In genomic region chr1:97621955-97622354, GRCh38 we compare ENCODE assay signal across 19 cellular contexts.
DNase-seq lines count a peak whose midpoint lies in the region; ATAC-seq and TF ChIP-seq lines count a peak whose summit lies in the region.
"Had no signal": no experiment of that assay in that cellular context is flagged by ENCODE, and none has a peak within 500 bp of the region (broad histone marks: within the 10 kb centered on the region; RNA-seq: fewer than 3 reads in every experiment).

No MANE protein-coding gene starts in this region.

- H3K4me2 ChIP-seq in IMR-90 (ENCODE audit: low read depth, low read length), result no peak overlapping the region
- H3K4me2 ChIP-seq in mammary epithelial cell (ENCODE audit: insufficient read depth, low read depth, low read length), result no peak overlapping the region
- H3K4me2 ChIP-seq: BLaER1 treated with 17β-estradiol and CSF1 and Interleukin-3, amounts not matched to agents 10 nM and 100 nM had no signal

- CTCF ChIA-PET in IMR-90 (lab: Yijun Ruan, JAX), result no interaction called here
- CTCF ChIA-PET in mammary epithelial cell (lab: Charles Lee; ENCODE audit: low non-redundant PET), result interaction anchor here (0.7 kb wide), 1 partner anchor 18 kb away, joined by 3 read pairs; no protein-coding TSS in a partner anchor

- no peak overlapping the region for H3K56ac ChIP-seq in IMR-90 (ENCODE audit: extremely low read depth, insufficient read depth, low read length)

- H3K4me1 ChIP-seq in IMR-90 (ENCODE audit: control insufficient read depth, insufficient read depth, low read length) (no peaks in the 10 kb centered on the region), mammary epithelial cell (ENCODE audit: insufficient read depth, low read length) (no peaks in the 10 kb centered on the region)
- H3K4me1 ChIP-seq: BLaER1 treated with 17β-estradiol and CSF1 and Interleukin-3, amounts not matched to agents 10 nM and 100 nM; SJCRH30 had no signal

- DNase-seq in EL (peak; percentile 16), IMR-90 (peak; percentile 18), mammary epithelial cell (peak; percentile 54), iris pigment epithelial cell (ENCODE audit: low read depth) (peak; percentile 26)
- DNase-seq: CD8-positive, alpha-beta memory T cell; DMS79; GOT3; MV-4-11; NCI-H1417 treated with DMSO at 0.1 percent for 48 hours; NCI-H1930; NCI-H2171; NCI-H748 treated with DMSO at 0.1 percent for 48 hours; SJCRH30 had no signal

- H3K18ac ChIP-seq in IMR-90 (ENCODE audit: low read depth, low read length), result no peak overlapping the region

- no peak overlapping the region for H3K14ac ChIP-seq in IMR-90 (replicated peaks; ENCODE audit: low read depth, low read length)

- TF ChIP-seq CTCF in IMR-90 (conservative IDR thresholded peaks at IDR 0.05; ENCODE audit: low read depth, low read length), result no peak
- TF ChIP-seq CTCF in mammary epithelial cell (conservative IDR thresholded peaks at IDR 0.05 in 1 of 2, IDR thresholded peaks at IDR 0.05 in 1 of 2; ENCODE audit: extremely low read depth in 1 of 2, insufficient read depth in 1 of 2, low read depth in 1 of 2, low read length in 2 of 2), result no peak

- no peak overlapping the region for H3K4ac ChIP-seq in IMR-90 (ENCODE audit: low read depth, low read length)

- BruUV-seq in IMR-90 (replicated peaks; lab: Mats Ljungman, UMichigan) (no TSS peak), mammary epithelial cell (replicated peaks; lab: Mats Ljungman, UMichigan) (no TSS peak)

- no peak overlapping the region for H2BK15ac ChIP-seq in IMR-90 (ENCODE audit: low read depth, low read length)

- no peaks in the 10 kb centered on the region for H3K27me3 ChIP-seq in IMR-90 (ENCODE audit: control insufficient read depth, insufficient read depth, low read length)
- H3K27me3 ChIP-seq in mammary epithelial cell (ENCODE audit: insufficient read depth, low read length), result no peaks in the 10 kb centered on the region
- H3K27me3 ChIP-seq: BLaER1 treated with 17β-estradiol and CSF1 and Interleukin-3, amounts not matched to agents 10 nM and 100 nM; SJCRH30 had no signal

- no peak overlapping the region for H2BK5ac ChIP-seq in IMR-90 (ENCODE audit: low read depth, low read length, poor library complexity, severe bottlenecking)

- H3K9me3 ChIP-seq in IMR-90 (ENCODE audit: control insufficient read depth, insufficient read depth, low read length), result no peaks in the 10 kb centered on the region
- no peaks in the 10 kb centered on the region for H3K9me3 ChIP-seq in mammary epithelial cell (replicated peaks; ENCODE audit: insufficient read depth, low read length)
- H3K9me3 ChIP-seq: BLaER1 treated with 17β-estradiol and CSF1 and Interleukin-3, amounts not matched to agents 10 nM and 100 nM; SJCRH30 had no signal

- no peak overlapping the region for H2AK9ac ChIP-seq in IMR-90 (replicated peaks; ENCODE audit: low read depth, low read length, poor library complexity)

- TF ChIP-seq RAD21 in IMR-90 (IDR thresholded peaks at IDR 0.05; ENCODE audit: low read length), result no peak

- H2AK5ac ChIP-seq in IMR-90 (ENCODE audit: low read depth, low read length), result no peak overlapping the region

- H4K20me1 ChIP-seq in IMR-90 (ENCODE audit: insufficient read depth, low read length) (no peaks in the 10 kb centered on the region), mammary epithelial cell (ENCODE audit: insufficient read depth, low read length) (no peaks in the 10 kb centered on the region)

- no peaks in the 10 kb centered on the region; a peak in 1 of 4 replicates for H3K79me1 ChIP-seq in IMR-90 (ENCODE audit: low read depth in 1 of 2, low read length in 2 of 2)

- no peak overlapping the region for H3K27ac ChIP-seq in IMR-90 (ENCODE audit: insufficient read depth, low read length)
- no peak overlapping the region for H3K27ac ChIP-seq in mammary epithelial cell (ENCODE audit: insufficient read depth, low read depth, low read length)
- H3K27ac ChIP-seq: BLaER1 treated with 17β-estradiol and CSF1 and Interleukin-3, amounts not matched to agents 10 nM and 100 nM; RWPE1; SJCRH30 had no signal

- H3K9me1 ChIP-seq in IMR-90 (ENCODE audit: insufficient read depth, low read length), result no peaks in the 10 kb centered on the region

- H4K5ac ChIP-seq in IMR-90 (ENCODE audit: low read depth, low read length), result no peak overlapping the region

- H3K23ac ChIP-seq in IMR-90 (ENCODE audit: low read depth, low read length), result no peak overlapping the region

- no peak overlapping the region for H3K4me3 ChIP-seq in IMR-90 (ENCODE audit: insufficient read depth, low read depth, low read length)
- no peak overlapping the region for H3K4me3 ChIP-seq in mammary epithelial cell (replicated peaks in 1 of 3; ENCODE audit: insufficient read depth in 1 of 3, low read depth in 2 of 3, low read length in 3 of 3)
- H3K4me3 ChIP-seq: BLaER1 treated with 17β-estradiol and CSF1 and Interleukin-3, amounts not matched to agents 10 nM and 100 nM; GM12878; SJCRH30 had no signal

- H2BK20ac ChIP-seq in IMR-90 (ENCODE audit: low read depth, low read length), result no peak overlapping the region

- H4K91ac ChIP-seq in IMR-90 (ENCODE audit: insufficient read depth, low read depth, low read length), result no peak overlapping the region

- no peak overlapping the region for H2AFZ ChIP-seq in IMR-90 (replicated peaks; ENCODE audit: low read length, poor library complexity)
- no peak overlapping the region for H2AFZ ChIP-seq in mammary epithelial cell (ENCODE audit: low read depth, low read length)

- H3K36me3 ChIP-seq in IMR-90 (ENCODE audit: control insufficient read depth, insufficient read depth, low read length) (no peaks in the 10 kb centered on the region), mammary epithelial cell (ENCODE audit: insufficient read depth, low read length) (no peaks in the 10 kb centered on the region)
- H3K36me3 ChIP-seq: SJCRH30 had no signal

- no peak overlapping the region for H2BK120ac ChIP-seq in IMR-90 (ENCODE audit: low read depth, low read length)

- POLR2A ChIA-PET in IMR-90 (lab: Charles Lee; ENCODE audit: unreplicated experiment), result no interaction called here

- ATAC-seq in IMR-90 (ENCODE audit: low read depth) (no peak), HG03135 (IDR thresholded peaks at IDR 0.05; ENCODE audit: unreplicated experiment) (no peak), GM21717 (IDR thresholded peaks at IDR 0.05; ENCODE audit: unreplicated experiment) (no peak), HG02763 (IDR thresholded peaks at IDR 0.05; ENCODE audit: unreplicated experiment) (no peak)
- ATAC-seq: GM12878 had no signal

- dilution Hi-C loops in IMR-90 (cut with HindIII; ENCODE audit: low sequenced_read_pairs, unreplicated experiment), result no loop called here
- dilution Hi-C loops in mammary epithelial cell (cut with HindIII; ENCODE audit: low sequenced_read_pairs), result no loop called here

- no peak overlapping the region for H3K9ac ChIP-seq in IMR-90 (ENCODE audit: low read depth, low read length)
- H3K9ac ChIP-seq in mammary epithelial cell (ENCODE audit: insufficient read depth, low read length), result no peak overlapping the region
- H3K9ac ChIP-seq: BLaER1 treated with 17β-estradiol and CSF1 and Interleukin-3, amounts not matched to agents 10 nM and 100 nM had no signal

- in situ Hi-C loops in IMR-90 (cut with MboI; ENCODE audit: low sequenced_read_pairs) (no loop called here), mammary epithelial cell (cut with MboI; ENCODE audit: low sequenced_read_pairs in 2 of 2) (no loop called here)

- H3K79me2 ChIP-seq in mammary epithelial cell (ENCODE audit: insufficient read depth, low read length), result no peaks in the 10 kb centered on the region

- H4K8ac ChIP-seq in IMR-90 (ENCODE audit: low read depth in 2 of 2, low read length in 2 of 2), result no peak overlapping the region

- intact Hi-C loops in IMR-90 (cut with micrococcal nuclease) (no loop called here), mammary epithelial cell (cut with micrococcal nuclease) (no loop called here)

- TF ChIP-seq POLR2A in IMR-90 (IDR thresholded peaks at IDR 0.05; ENCODE audit: low read depth, low read length), result no peak

- no CpG with 5 or more reads among the region's 1 CpG for WGBS in IMR-90 (ENCODE audit: extremely low coverage in 2 of 2, insufficient read length in 1 of 2), 2 experiments
- WGBS in mammary epithelial cell (ENCODE audit: low coverage, missing lambda C conversion rate), result 91% methylated on average over 1 of the region's 1 CpG

TF ChIP-seq in IMR-90, 13 proteins besides CTCF, POLR2A, EP300 and RAD21:
- no peak for TF ChIP-seq FOS (IDR thresholded peaks at IDR 0.05; ENCODE audit: low read depth, low read length)
- TF ChIP-seq RCOR1 (IDR thresholded peaks at IDR 0.05; ENCODE audit: insufficient replicate concordance, low read length), result no peak
- no peak for TF ChIP-seq MAZ (IDR thresholded peaks at IDR 0.05; ENCODE audit: borderline replicate concordance, low read depth, low read length)
- TF ChIP-seq USF2 (IDR thresholded peaks at IDR 0.05; ENCODE audit: low read depth, low read length), result no peak
